8 cellular contexts compared by ENCODE assay signal in the genomic region with DNA sequence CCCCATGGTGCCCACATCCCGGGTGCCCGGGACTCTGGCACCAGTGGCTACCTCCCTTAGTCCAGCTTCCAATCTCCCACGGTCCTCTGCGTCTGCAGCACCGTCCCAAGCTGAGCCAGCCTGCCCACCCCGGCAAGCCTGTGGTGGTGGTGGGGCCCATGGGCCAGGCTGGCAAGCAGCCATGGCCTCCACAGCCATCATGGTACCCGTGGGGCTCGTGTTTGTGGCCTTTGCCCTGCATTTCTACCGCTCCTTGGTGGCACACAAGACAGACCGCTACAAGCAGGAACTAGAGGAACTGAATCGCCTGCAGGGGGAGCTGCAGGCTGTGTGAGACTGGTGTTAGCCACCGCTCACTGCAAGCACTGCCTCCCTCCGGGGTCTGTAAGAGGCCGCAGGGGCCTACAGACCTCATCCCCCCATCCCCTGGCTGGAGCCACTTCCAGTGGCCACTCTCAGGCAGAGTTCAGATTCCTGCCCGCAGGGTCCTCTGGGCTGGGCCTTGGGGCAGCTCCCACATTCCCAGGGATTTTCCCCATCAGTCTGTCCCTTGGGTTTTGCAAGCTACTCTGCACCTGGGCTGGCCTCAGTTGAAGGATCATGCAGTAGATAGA. TPM values are rescaled to one million over a fixed set of nuclear protein-coding genes. Genes with fewer than 3 reads are reported as not detected.
DNase-seq lines count a peak whose midpoint lies in the region; ATAC-seq lines count a peak whose summit lies in the region.

No MANE protein-coding gene starts in this region.

- no peak overlapping the region for H3K4me3 ChIP-seq in BLaER1
- H3K4me3 ChIP-seq in stomach smooth muscle (ENCODE audit: low read length in 2 of 2), result no peak overlapping the region

- no peak for ATAC-seq in HG03045 (IDR thresholded peaks at IDR 0.05; ENCODE audit: unreplicated experiment)

- peak; percentile 67 for DNase-seq in HCEC 1CT
- peak; percentile 76 for DNase-seq in NCI-H748 (lab: John Stamatoyannopoulos, UW; ENCODE audit: unreplicated experiment)
- DNase-seq in activated CD4-positive, alpha-beta T cell treated with anti-CD3 and anti-CD28 coated beads, Interleukin-2, amount 50 U/mL, for 48 hours, result peak; percentile 71 to 73
- DNase-seq in effector CD4-positive, alpha-beta T cell, result peak; percentile 49
- DNase-seq in myocyte (ENCODE audit: low read depth), result peak; percentile 71

- no peak overlapping the region for H3K9ac ChIP-seq in BLaER1
- no peak overlapping the region for H3K9ac ChIP-seq in stomach smooth muscle (ENCODE audit: low read length in 2 of 2)

- H3K27me3 ChIP-seq in BLaER1 (no peaks in the 10 kb centered on the region), stomach smooth muscle (ENCODE audit: control insufficient read depth in 1 of 2, insufficient read depth in 2 of 2, low read length in 2 of 2) (no peaks in the 10 kb centered on the region)

- peaks cover 43% of the 10 kb centered on the region for H3K36me3 ChIP-seq in BLaER1
- no peaks in the 10 kb centered on the region for H3K36me3 ChIP-seq in stomach smooth muscle (ENCODE audit: control insufficient read depth in 2 of 2, insufficient read depth in 2 of 2, low read length in 2 of 2)

- H3K4me2 ChIP-seq in BLaER1, result peak overlapping the region; percentile 39

- peaks cover 49% of the 10 kb centered on the region for H4K20me1 ChIP-seq in BLaER1

- H3K4me1 ChIP-seq in BLaER1, result peaks cover 45% of the 10 kb centered on the region
- peaks cover 43% of the 10 kb centered on the region for H3K4me1 ChIP-seq in stomach smooth muscle (ENCODE audit: control insufficient read depth, insufficient read depth, low read length)

- H3K27ac ChIP-seq in BLaER1 (peak overlapping the region; percentile 54), stomach smooth muscle (ENCODE audit: low read length) (peak overlapping the region; percentile 41)

- H3K9me3 ChIP-seq in BLaER1 (no peaks in the 10 kb centered on the region), stomach smooth muscle (ENCODE audit: control insufficient read depth in 2 of 2, low read length in 2 of 2) (no peaks in the 10 kb centered on the region)

RNA-seq across cellular contexts. Expression of a gene that starts 3.9 kb away (rescaled TPM):
- 3.3 and 5.8 TPM in 2 replicates for total RNA-seq in myocyte
- polyA plus RNA-seq in myocyte (2012), result 13.6 TPM

RNA-seq across cellular contexts. Expression of a gene that starts 4.8 kb away (rescaled TPM):
- 53.9 and 60.0 TPM in 2 replicates for total RNA-seq in myocyte
- polyA plus RNA-seq in myocyte (2012), result 35.5 TPM

RNA-seq across cellular contexts. Expression of a gene that starts 30.2 kb away (rescaled TPM):
- total RNA-seq in myocyte, result 11.6 and 14.9 TPM in 2 replicates
- polyA plus RNA-seq in myocyte (2012), result 12.7 TPM

RNA-seq across cellular contexts. Expression of a gene that starts 31.4 kb away (rescaled TPM):
- 98.3 and 128 TPM in 2 replicates for total RNA-seq in myocyte
- 33.2 TPM for polyA plus RNA-seq in myocyte (2012)

RNA-seq across cellular contexts. Expression of a gene that starts 56.8 kb away (rescaled TPM):
- 0.86 and 1.3 TPM in 2 replicates for total RNA-seq in myocyte
- polyA plus RNA-seq in myocyte (2012), result 3.9 TPM
